29 cellular contexts compared by ENCODE assay signal in the genomic region with DNA sequence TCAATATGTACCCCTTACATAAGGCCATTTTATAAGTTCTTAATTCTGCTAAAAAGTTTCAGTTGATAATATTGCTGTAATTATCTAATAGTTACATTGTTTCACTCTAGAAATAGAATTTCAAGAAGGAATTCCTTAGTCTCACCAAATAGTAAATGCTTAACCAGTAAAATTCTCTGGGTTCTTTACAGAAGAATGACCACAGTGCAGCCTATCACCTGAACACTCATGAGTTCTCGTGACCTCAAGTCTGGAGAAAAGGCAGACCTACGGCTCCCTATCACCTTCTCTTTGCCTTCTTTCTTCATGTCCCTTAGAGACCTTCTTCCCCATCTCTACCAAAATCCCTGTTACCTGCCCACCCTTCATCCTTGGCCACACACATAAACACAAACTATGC.
"Had no signal": no experiment of that assay in that cellular context is flagged by ENCODE, and none has a peak within 500 bp of the region (broad histone marks: within the 10 kb centered on the region; RNA-seq: fewer than 3 reads in every experiment).

No MANE protein-coding gene starts in this region.

- H3K9me3 Mint-ChIP-seq: dendritic cell treated with granulocyte-macrophage colony-stimulating factor and Interleukin-4, amounts not matched to agents 40 ng/mL and 50 ng/mL, for 4 days; immature natural killer cell; natural killer cell treated with Interleukin-12 subunit alpha and Interleukin-12 subunit beta and Interleukin-15 and Interleukin-18, amount 100 ng/mL, for 72 hours; stimulated activated naive CD8-positive, alpha-beta T cell treated with anti-CD3 and anti-CD28 coated beads, Interleukin-15, amount 100 ng/mL, for 72 hours; type B pancreatic cell had no signal

- H3K36me3 Mint-ChIP-seq: natural killer cell treated with Interleukin-12 subunit alpha and Interleukin-12 subunit beta and Interleukin-15 and Interleukin-18, amount 100 ng/mL, for 72 hours had no signal

- H3K27ac Mint-ChIP-seq: dendritic cell treated with granulocyte-macrophage colony-stimulating factor and Interleukin-4, amounts not matched to agents 40 ng/mL and 50 ng/mL, for 4 days; endodermal cell; immature natural killer cell; natural killer cell treated with Interleukin-12 subunit alpha and Interleukin-12 subunit beta and Interleukin-15 and Interleukin-18, amount 100 ng/mL, for 72 hours; stimulated activated naive CD8-positive, alpha-beta T cell treated with anti-CD3 and anti-CD28 coated beads, Interleukin-15, amount 100 ng/mL, for 72 hours; type B pancreatic cell had no signal

- H3K27ac ChIP-seq: colonic mucosa, epithelial cell of prostate, esophagus muscularis mucosa, foreskin keratinocyte, gastroesophageal sphincter, lower lobe of right lung, pancreas, right atrium auricular region, suprapubic skin had no signal

- H3K9me3 ChIP-seq: colonic mucosa, esophagus muscularis mucosa, gastroesophageal sphincter, lower lobe of right lung, pancreas, right atrium auricular region, suprapubic skin had no signal

- H3K27me3 ChIP-seq: colonic mucosa, esophagus muscularis mucosa, foreskin keratinocyte, gastroesophageal sphincter, pancreas, right atrium auricular region, suprapubic skin had no signal

- H3K4me3 Mint-ChIP-seq: dendritic cell treated with granulocyte-macrophage colony-stimulating factor and Interleukin-4, amounts not matched to agents 40 ng/mL and 50 ng/mL, for 4 days; endodermal cell; immature natural killer cell; natural killer cell treated with Interleukin-12 subunit alpha and Interleukin-12 subunit beta and Interleukin-15 and Interleukin-18, amount 100 ng/mL, for 72 hours; stimulated activated naive CD8-positive, alpha-beta T cell treated with anti-CD3 and anti-CD28 coated beads, Interleukin-15, amount 100 ng/mL, for 72 hours; type B pancreatic cell had no signal

- H3K4me1 ChIP-seq: colonic mucosa, esophagus muscularis mucosa, foreskin keratinocyte, gastroesophageal sphincter, lower lobe of right lung, pancreas, right atrium auricular region, suprapubic skin had no signal

- H3K36me3 ChIP-seq: colonic mucosa, esophagus muscularis mucosa, gastroesophageal sphincter, lower lobe of right lung, pancreas, right atrium auricular region, suprapubic skin had no signal

- DNase-seq: cerebellar nuclear complex; colonic mucosa; effector CD8-positive, alpha-beta T cell; endodermal cell; foreskin keratinocyte; glutamatergic neuron; hypothalamus; immature natural killer cell; islet precursor cell; left ventricle myocardium superior; lower lobe of right lung; occipital lobe; pancreas; stimulated activated CD4-positive, alpha-beta T cell treated with anti-CD3 and anti-CD28 coated beads, Interleukin-12 subunit alpha, Interleukin-12 subunit beta, amount 100 ng/mL, for 4 hours; stimulated activated CD4-positive, alpha-beta T cell treated with anti-CD3 and anti-CD28 coated beads, Interleukin-1b, Interleukin-23, amount 100 ng/mL, for 48 hours; stimulated activated CD4-positive, alpha-beta T cell treated with anti-CD3 and anti-CD28 coated beads, Interleukin-4, amount 100 ng/mL, for 1 hour; stimulated activated CD8-positive, alpha-beta memory T cell treated with anti-CD3 and anti-CD28 coated beads, Interleukin-4, amount 100 ng/mL, for 48 hours; stimulated activated naive CD4-positive, alpha-beta T cell; stimulated activated naive CD8-positive, alpha-beta T cell treated with anti-CD3 and anti-CD28 coated beads, Interleukin-15, amount 100 ng/mL, for 72 hours had no signal

- H3K4me3 ChIP-seq: colonic mucosa, esophagus muscularis mucosa, gastroesophageal sphincter, lower lobe of right lung, pancreas, right atrium auricular region, smooth muscle cell, suprapubic skin had no signal

- H3K27me3 Mint-ChIP-seq: dendritic cell treated with granulocyte-macrophage colony-stimulating factor and Interleukin-4, amounts not matched to agents 40 ng/mL and 50 ng/mL, for 4 days; natural killer cell treated with Interleukin-12 subunit alpha and Interleukin-12 subunit beta and Interleukin-15 and Interleukin-18, amount 100 ng/mL, for 72 hours; stimulated activated naive CD8-positive, alpha-beta T cell treated with anti-CD3 and anti-CD28 coated beads, Interleukin-15, amount 100 ng/mL, for 72 hours had no signal

- ATAC-seq: foreskin keratinocyte; gastroesophageal sphincter; left ventricle myocardium superior; lower lobe of right lung; natural killer cell treated with Interleukin-12 subunit alpha and Interleukin-12 subunit beta and Interleukin-15 and Interleukin-18, amount 100 ng/mL, for 72 hours; pancreas; sciatic nerve; stimulated activated naive CD8-positive, alpha-beta T cell treated with anti-CD3 and anti-CD28 coated beads, Interleukin-15, amount 100 ng/mL, for 72 hours had no signal

- H3K4me1 Mint-ChIP-seq: immature natural killer cell had no signal
